15 cellular contexts compared by ENCODE assay signal in the genomic region with DNA sequence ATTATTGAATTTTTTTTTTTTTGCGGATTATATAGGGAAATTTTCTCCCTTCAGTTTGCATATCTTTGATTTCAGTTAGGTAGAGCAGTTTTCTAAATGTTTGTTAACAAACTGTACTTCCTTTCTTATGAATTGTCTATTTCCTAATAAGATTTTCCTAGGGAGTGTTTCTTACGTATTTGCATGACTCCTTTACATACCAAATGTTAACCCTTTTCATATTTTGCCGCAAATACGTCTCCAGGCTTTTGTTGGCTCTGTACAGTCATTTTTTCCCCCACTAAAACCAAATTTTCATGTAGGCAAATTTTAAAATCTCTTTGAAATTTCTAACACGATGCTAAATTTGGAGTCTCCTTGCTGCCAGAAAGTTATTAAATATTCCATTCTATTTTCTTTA. TPM values are rescaled to one million over a fixed set of nuclear protein-coding genes. Genes with fewer than 3 reads are reported as not detected.
A peak's percentile ranks its signal among the peaks of the same experiment; 100 is the strongest.
DNase-seq lines count a peak whose midpoint lies in the region; ATAC-seq, FAIRE-seq and TF ChIP-seq lines count a peak whose summit lies in the region.
"Had no signal": no experiment of that assay in that cellular context is flagged by ENCODE, and none has a peak within 500 bp of the region (broad histone marks: within the 10 kb centered on the region; RNA-seq: fewer than 3 reads in every experiment).

No MANE protein-coding gene starts in this region.

- no peak for FAIRE-seq in HTR-8/SVneo (lab: Jason Lieb, UNC)
- FAIRE-seq: endothelial cell of umbilical vein, H54 had no signal

- H4K20me1 ChIP-seq in GM23248 (ENCODE audit: insufficient read depth) = no peaks in the 10 kb centered on the region

- peaks cover 16% of the 10 kb centered on the region for H3K4me1 ChIP-seq in GM23248 (ENCODE audit: insufficient read depth)
- H3K4me1 ChIP-seq in Panc1 (ENCODE audit: control insufficient read depth, insufficient read depth, low read length) = peaks cover 30% of the 10 kb centered on the region
- H3K4me1 ChIP-seq in gastrocnemius medialis = peaks cover 31 to 37% of the 10 kb centered on the region in 2 donors

- no peak overlapping the region for H3K4me3 ChIP-seq in GM23248
- H3K4me3 ChIP-seq in Panc1 (ENCODE audit: low read depth in 2 of 2, low read length in 2 of 2) = no peak overlapping the region
- H3K4me3 ChIP-seq in gastrocnemius medialis = no peak overlapping the region
- H3K4me3 ChIP-seq: adrenal gland had no signal

- peaks cover 14% of the 10 kb centered on the region for H3K79me2 ChIP-seq in GM23248 (ENCODE audit: insufficient read depth)

- TF ChIP-seq CTCF in Panc1 (IDR thresholded peaks at IDR 0.05) = no peak
- TF ChIP-seq CTCF in gastrocnemius medialis (IDR thresholded peaks at IDR 0.05 in 4 of 5, conservative IDR thresholded peaks at IDR 0.05 in 1 of 5) = no peak

- 22 to 35% methylated on average over 5 of the region's 5 CpGs for WGBS in GM23248 (ENCODE audit: low coverage in 1 of 2, low lambda C conversion rate in 2 of 2, missing lambda C conversion rate in 2 of 2), 2 experiments

- intact Hi-C loops in Panc1 (cut with micrococcal nuclease; ENCODE audit: unreplicated experiment) = no loop called here
- intact Hi-C loops in gastrocnemius medialis (cut with DNase I; ENCODE audit: low total_unique reads) = loop anchor here (10.0 kb wide), 1 partner anchor 502 kb away; the partner anchor contains the start of gene LCOR

- TF ChIP-seq POLR2A in gastrocnemius medialis (IDR thresholded peaks at IDR 0.05) = no peak

- peaks cover 29% of the 10 kb centered on the region for H3F3A ChIP-seq in GM23248 (ENCODE audit: insufficient read depth)

- CTCF ChIA-PET in Panc1 (lab: Charles Lee) = no interaction called here

- H3K36me3 ChIP-seq in GM23248 (ENCODE audit: low read depth) = no peaks in the 10 kb centered on the region
- no peaks in the 10 kb centered on the region for H3K36me3 ChIP-seq in Panc1 (ENCODE audit: control insufficient read depth, insufficient read depth, low read length)
- no peaks in the 10 kb centered on the region for H3K36me3 ChIP-seq in gastrocnemius medialis
- H3K36me3 ChIP-seq: adrenal gland had no signal

- POLR2A ChIA-PET in Panc1 (lab: Charles Lee) = no interaction called here

- DNase-seq in GM23248 (peak; percentile 36), Panc1 (ENCODE audit: low read depth, low spot score) (no peak), fibroblast of peridontal ligament (ENCODE audit: extremely low read depth) (peak; percentile 11), gastrocnemius medialis (no peak), KBM-7 (no peak), NCI-H446 treated with DMSO at 0.1 percent for 48 hours (lab: John Stamatoyannopoulos, UW) (no peak), T-helper 2 cell (no peak), HTR-8/SVneo (ENCODE audit: insufficient read length, low spot score) (no peak)
- DNase-seq: activated CD4-positive, alpha-beta memory T cell treated with anti-CD3 and anti-CD28 coated beads, Interleukin-2, amount 10 ng/mL, durations not matched to agents 7 days and 5 days; adrenal gland; naive B cell; NCI-H187 treated with DMSO at 0.1 percent for 48 hours; T-helper 1 cell had no signal

- no peak for ATAC-seq in Panc1
- no peak for ATAC-seq in gastrocnemius medialis

- H3K9me2 ChIP-seq in GM23248 (ENCODE audit: insufficient read depth) = no peaks in the 10 kb centered on the region

- H3K27me3 ChIP-seq in GM23248 (replicated peaks; ENCODE audit: insufficient read depth) (0 out of 2 replicates have a peak, but pooled peaks cover 8% of the 10 kb centered on the region), Panc1 (ENCODE audit: control insufficient read depth, insufficient read depth, low read length) (no peaks in the 10 kb centered on the region), gastrocnemius medialis (no peaks in the 10 kb centered on the region)
- H3K27me3 ChIP-seq: adrenal gland had no signal

- in situ Hi-C loops in GM23248 (cut with MboI) (no loop called here), Panc1 (cut with HindIII; ENCODE audit: low pct_unique_long_range_greater_than_20kb, low sequenced_read_pairs) (no loop called here), gastrocnemius medialis (cut with MboI; ENCODE audit: low sequenced_read_pairs in 4 of 4) (loop anchor here in 1 of 4 donors (10.0 kb wide), 1 partner anchor 52 kb away; no protein-coding TSS in a partner anchor), KBM-7 (cut with MboI; ENCODE audit: low pct_unique_long_range_greater_than_20kb, low sequenced_read_pairs) (no loop called here)

- H3K4me2 ChIP-seq in GM23248 (ENCODE audit: unreplicated experiment) = no peak overlapping the region

- no peak overlapping the region for H3K27ac ChIP-seq in GM23248
- H3K27ac ChIP-seq in Panc1 (ENCODE audit: low read length) = peak overlapping the region; percentile 63
- H3K27ac ChIP-seq in gastrocnemius medialis = peak overlapping the region; percentile 47 to 96 (median 75)

- H2AFZ ChIP-seq in GM23248 = no peak overlapping the region

- BruUV-seq in Panc1 (replicated peaks; lab: Mats Ljungman, UMichigan) = TSS peak; percentile 78

- no peak overlapping the region for H3K9ac ChIP-seq in GM23248

- H3K9me3 ChIP-seq in GM23248 (ENCODE audit: low read depth) (no peaks in the 10 kb centered on the region), Panc1 (ENCODE audit: control insufficient read depth, insufficient read depth, low read depth, low read length) (no peaks in the 10 kb centered on the region), gastrocnemius medialis (no peaks in the 10 kb centered on the region)
- H3K9me3 ChIP-seq: adrenal gland had no signal

RNA-seq across cellular contexts. Expression of gene FRAT2, which starts 1.9 kb away (rescaled TPM):
- 10.3 and 16.3 TPM in 2 replicates for total RNA-seq in GM23248 (2014; rRNA removed; shearing (Covaris generic))
- 1.6 and 2.8 TPM in 2 replicates for polyA plus RNA-seq in GM23248 (2016; fragmentation: Nextera tagmentation; extraction: Ambion mirVana)
- 16.7 TPM for total RNA-seq in Panc1 (2021; ENCODE audit: unreplicated experiment)
- polyA plus RNA-seq in Panc1 (2012; ENCODE audit: insufficient read length) = 16.9 TPM
- total RNA-seq in gastrocnemius medialis = 10 to 100 TPM in 3 of 4 donors, 1 to 10 TPM in 1; 9.3 to 28.7 (median 20.5) TPM

RNA-seq across cellular contexts. Expression of gene FRAT1, which starts 17.4 kb away (rescaled TPM):
- total RNA-seq in GM23248 (2014; rRNA removed; shearing (Covaris generic)) = 1.6 and 1.8 TPM in 2 replicates
- polyA plus RNA-seq in GM23248 (2016; fragmentation: Nextera tagmentation; extraction: Ambion mirVana) = 0.44 and 0.75 TPM in 2 replicates
- 5.3 TPM for total RNA-seq in Panc1 (2021; ENCODE audit: unreplicated experiment)
- 7.4 TPM for polyA plus RNA-seq in Panc1 (2012; ENCODE audit: insufficient read length)
- 1 to 10 TPM; 1.7 to 7.6 (median 3.2) TPM for total RNA-seq in gastrocnemius medialis

RNA-seq across cellular contexts. Expression of gene ARHGAP19, which starts 44.0 kb away (rescaled TPM):
- total RNA-seq in GM23248 (2014; rRNA removed; shearing (Covaris generic)) = 5.0 and 5.1 TPM in 2 replicates
- 1.9 and 2.2 TPM in 2 replicates for polyA plus RNA-seq in GM23248 (2016; fragmentation: Nextera tagmentation; extraction: Ambion mirVana)
- total RNA-seq in Panc1 (2021; ENCODE audit: unreplicated experiment) = 28.9 TPM
- 9.9 TPM for polyA plus RNA-seq in Panc1 (2012; ENCODE audit: insufficient read length)
- 10 to 100 TPM in 1 of 4 donors, 1 to 10 TPM in 3; 1.7 to 12.3 (median 2.4) TPM for total RNA-seq in gastrocnemius medialis

Comparison
In these comparisons a context has a peak if more than half of its experiments do, and no peak if none do; other contexts are left out.
1. DNase-seq: peak in GM23248 (single experiment) and fibroblast of peridontal ligament (single experiment); none in Panc1 (single experiment), gastrocnemius medialis (0 of 2), KBM-7 (single experiment), NCI-H446 treated with DMSO at 0.1 percent for 48 hours (single experiment), T-helper 2 cell (0 of 5) and HTR-8/SVneo (single experiment).